19 cellular contexts compared by ENCODE assay signal in genomic region chr14:99750746-99751450, GRCh38. TPM values are rescaled to one million over a fixed set of nuclear protein-coding genes. Genes with fewer than 3 reads are reported as not detected.
A peak's percentile ranks its signal among the peaks of the same experiment; 100 is the strongest.
DNase-seq lines count a peak whose midpoint lies in the region; ATAC-seq, FAIRE-seq and TF ChIP-seq lines count a peak whose summit lies in the region.
"Had no signal": no experiment of that assay in that cellular context is flagged by ENCODE, and none has a peak within 500 bp of the region (broad histone marks: within the 10 kb centered on the region; RNA-seq: fewer than 3 reads in every experiment).

No MANE protein-coding gene starts in this region.

- H3K79me2 ChIP-seq in astrocyte (ENCODE audit: insufficient read depth, low read length) = no peaks in the 10 kb centered on the region

- FAIRE-seq in astrocyte (lab: Jason Lieb, UNC) = no peak
- FAIRE-seq: D721Med had no signal

- H3K36me3 Mint-ChIP-seq in activated naive CD4-positive, alpha-beta T cell treated with anti-CD3 and anti-CD28 coated beads, Interleukin-2, amount 50 U/mL, for 24 hours = no peaks in the 10 kb centered on the region
- no peaks in the 10 kb centered on the region for H3K36me3 Mint-ChIP-seq in activated naive CD4-positive, alpha-beta T cell treated with anti-CD3 and anti-CD28 coated beads, Interleukin-2, amount 50 U/mL, for 72 hours
- no peaks in the 10 kb centered on the region for H3K36me3 Mint-ChIP-seq in astrocyte (ENCODE audit: low read depth, unreplicated experiment)
- H3K36me3 Mint-ChIP-seq: CD8-positive, alpha-beta T cell had no signal

- ATAC-seq in activated naive CD4-positive, alpha-beta T cell treated with anti-CD3 and anti-CD28 coated beads, Interleukin-2, amount 50 U/mL, for 72 hours = no peak
- no peak for ATAC-seq in HG02588 (IDR thresholded peaks at IDR 0.05; ENCODE audit: unreplicated experiment)
- ATAC-seq: CD8-positive, alpha-beta T cell; PC-3 had no signal

- H3K27me3 Mint-ChIP-seq in activated naive CD4-positive, alpha-beta T cell treated with anti-CD3 and anti-CD28 coated beads, Interleukin-2, amount 50 U/mL, for 24 hours = peaks cover 20% of the 10 kb centered on the region
- H3K27me3 Mint-ChIP-seq in astrocyte (ENCODE audit: low read depth, unreplicated experiment) = peaks cover 19% of the 10 kb centered on the region

- no peaks in the 10 kb centered on the region for H3K27me3 ChIP-seq in astrocyte (ENCODE audit: insufficient read depth, low read length)
- H3K27me3 ChIP-seq in muscle layer of colon (ENCODE audit: control insufficient read depth in 1 of 2, insufficient read depth in 2 of 2, low read length in 2 of 2) = no peaks in the 10 kb centered on the region
- no peaks in the 10 kb centered on the region for H3K27me3 ChIP-seq in stomach smooth muscle (ENCODE audit: control insufficient read depth in 1 of 2, insufficient read depth in 2 of 2, low read length in 2 of 2)

- no peaks in the 10 kb centered on the region for H3K9me3 Mint-ChIP-seq in activated naive CD4-positive, alpha-beta T cell treated with anti-CD3 and anti-CD28 coated beads, Interleukin-2, amount 50 U/mL, for 24 hours
- H3K9me3 Mint-ChIP-seq in activated naive CD4-positive, alpha-beta T cell treated with anti-CD3 and anti-CD28 coated beads, Interleukin-2, amount 50 U/mL, for 72 hours = no peaks in the 10 kb centered on the region
- no peaks in the 10 kb centered on the region for H3K9me3 Mint-ChIP-seq in astrocyte (ENCODE audit: unreplicated experiment)
- H3K9me3 Mint-ChIP-seq: CD8-positive, alpha-beta T cell had no signal

- no peaks in the 10 kb centered on the region for H4K20me1 ChIP-seq in astrocyte (ENCODE audit: insufficient read depth, low read length)

- no peak overlapping the region for H3K4me2 ChIP-seq in astrocyte (ENCODE audit: low read length)

- H3K36me3 ChIP-seq in astrocyte (ENCODE audit: insufficient read depth, low read length) = no peaks in the 10 kb centered on the region
- no peaks in the 10 kb centered on the region for H3K36me3 ChIP-seq in muscle layer of colon (ENCODE audit: insufficient read depth, low read length)
- H3K36me3 ChIP-seq in stomach smooth muscle (ENCODE audit: control insufficient read depth in 2 of 2, insufficient read depth in 2 of 2, low read length in 2 of 2) = no peaks in the 10 kb centered on the region

- H2AFZ ChIP-seq in astrocyte (ENCODE audit: low read depth, low read length) = no peak overlapping the region

- H3K4me3 Mint-ChIP-seq in activated naive CD4-positive, alpha-beta T cell treated with anti-CD3 and anti-CD28 coated beads, Interleukin-2, amount 50 U/mL, for 24 hours = peak overlapping the region; percentile 2
- H3K4me3 Mint-ChIP-seq in astrocyte (ENCODE audit: unreplicated experiment) = no peak overlapping the region
- H3K4me3 Mint-ChIP-seq: B cell; CD8-positive, alpha-beta T cell had no signal

- no peak overlapping the region for H3K27ac ChIP-seq in astrocyte (ENCODE audit: low read depth, low read length)
- peak overlapping the region; percentile 30 for H3K27ac ChIP-seq in muscle layer of colon (ENCODE audit: low read depth, low read length)
- H3K27ac ChIP-seq in stomach smooth muscle (ENCODE audit: low read length) = peak overlapping the region; percentile 91
- H3K27ac ChIP-seq: 22Rv1 had no signal

- TF ChIP-seq CTCF in astrocyte (IDR thresholded peaks at IDR 0.05; ENCODE audit: insufficient read depth, low read depth, low read length) = no peak

- peaks cover 63% of the 10 kb centered on the region for H3K4me1 ChIP-seq in astrocyte (ENCODE audit: insufficient read depth, low read length)
- H3K4me1 ChIP-seq in muscle layer of colon (ENCODE audit: insufficient read depth, low read length) = peaks cover 72% of the 10 kb centered on the region
- peaks cover 97% of the 10 kb centered on the region for H3K4me1 ChIP-seq in stomach smooth muscle (ENCODE audit: control insufficient read depth, insufficient read depth, low read length)

- no peak for DNase-seq in activated naive CD4-positive, alpha-beta T cell treated with anti-CD3 and anti-CD28 coated beads, Interleukin-2, amount 50 U/mL, for 72 hours (ENCODE audit: low spot score in 2 of 2)
- no peak for DNase-seq in astrocyte (ENCODE audit: low read depth)
- no peak for DNase-seq in stimulated activated CD4-positive, alpha-beta T cell treated with anti-CD3 and anti-CD28 coated beads, Interleukin-15, amount 100 ng/mL, for 24 hours
- DNase-seq in amniotic stem cell (lab: John Stamatoyannopoulos, UW) = no peak
- DNase-seq: CD8-positive, alpha-beta T cell; DMS79; HCEC 1CT; KBM-7; NCI-H2029 treated with DMSO at 0.1 percent for 48 hours; NCI-H510A; NCI-H774; PC-3 had no signal

- H3K9ac ChIP-seq in astrocyte (ENCODE audit: low read length) (peak overlapping the region; percentile 82), muscle layer of colon (ENCODE audit: low read length) (no peak overlapping the region), stomach smooth muscle (ENCODE audit: low read length in 2 of 2) (peak overlapping the region in 1 of 2 donors; percentile 29)

- H3K4me1 Mint-ChIP-seq in activated naive CD4-positive, alpha-beta T cell treated with anti-CD3 and anti-CD28 coated beads, Interleukin-2, amount 50 U/mL, for 24 hours = peaks cover 31% of the 10 kb centered on the region
- H3K4me1 Mint-ChIP-seq in astrocyte (ENCODE audit: low read depth, unreplicated experiment) = peaks cover 20% of the 10 kb centered on the region

- H3K4me3 ChIP-seq in astrocyte (ENCODE audit: insufficient read depth, low read depth, low read length) (no peak overlapping the region), muscle layer of colon (ENCODE audit: low read depth in 1 of 2, low read length in 2 of 2) (no peak overlapping the region), stomach smooth muscle (ENCODE audit: low read length in 2 of 2) (no peak overlapping the region)

- H3K9me3 ChIP-seq in astrocyte (ENCODE audit: insufficient read depth, low read depth, low read length) (no peaks in the 10 kb centered on the region), muscle layer of colon (ENCODE audit: low read length) (no peaks in the 10 kb centered on the region), stomach smooth muscle (ENCODE audit: control insufficient read depth in 2 of 2, low read length in 2 of 2) (no peaks in the 10 kb centered on the region)

- no peak overlapping the region for H3K27ac Mint-ChIP-seq in activated naive CD4-positive, alpha-beta T cell treated with anti-CD3 and anti-CD28 coated beads, Interleukin-2, amount 50 U/mL, for 24 hours
- H3K27ac Mint-ChIP-seq in activated naive CD4-positive, alpha-beta T cell treated with anti-CD3 and anti-CD28 coated beads, Interleukin-2, amount 50 U/mL, for 72 hours = no peak overlapping the region
- no peak overlapping the region for H3K27ac Mint-ChIP-seq in astrocyte (ENCODE audit: unreplicated experiment)
- H3K27ac Mint-ChIP-seq: B cell; CD8-positive, alpha-beta T cell had no signal

RNA-seq across cellular contexts. Expression of gene EML1, which starts 42.3 kb away (rescaled TPM):
- total RNA-seq in activated naive CD4-positive, alpha-beta T cell treated with anti-CD3 and anti-CD28 coated beads, Interleukin-2, amount 50 U/mL, for 72 hours = 1 to 10 TPM in 1 of 2 donors, not detected in 1; 2.2 TPM
- total RNA-seq in astrocyte = 17.1 and 23.5 TPM in 2 replicates
- total RNA-seq: B cell; CD8-positive, alpha-beta T cell had no signal
